In genomic region chr2:65128297-65129190, GRCh38 we compare ENCODE assay signal across 7 cellular contexts. TPM values are rescaled to one million over a fixed set of nuclear protein-coding genes. Genes with fewer than 3 reads are reported as not detected.
DNase-seq lines count a peak whose midpoint lies in the region; FAIRE-seq and TF ChIP-seq lines count a peak whose summit lies in the region.

No MANE protein-coding gene starts in this region.

- H3K27ac ChIP-seq in OCI-LY3 (ENCODE audit: low read length) (no peak overlapping the region), dorsolateral prefrontal cortex (peak overlapping the region in 50 of 59 donors; percentile 6 to 98 (median 93))

- H3K79me2 ChIP-seq in OCI-LY3 (ENCODE audit: low read length): peaks cover 63% of the 10 kb centered on the region

- FAIRE-seq in GM19239 (lab: Jason Lieb, UNC): peak; percentile 77

- H4K20me1 ChIP-seq in OCI-LY3 (ENCODE audit: insufficient read depth, low read length): peaks cover 57% of the 10 kb centered on the region

- peak overlapping the region; percentile 91 for H3K4me3 ChIP-seq in OCI-LY3 (ENCODE audit: low read length)
- peak overlapping the region; percentile 60 to 98 (median 86) for H3K4me3 ChIP-seq in dorsolateral prefrontal cortex

- no peak for TF ChIP-seq CTCF in OCI-LY3 (IDR thresholded peaks at IDR 0.05; ENCODE audit: low read depth, low read length)
- no peak for TF ChIP-seq CTCF in dorsolateral prefrontal cortex (IDR thresholded peaks at IDR 0.05 in 54 of 56, conservative IDR thresholded peaks at IDR 0.05 in 2 of 56; ENCODE audit: low read depth in 1 of 56, partially characterized antibody in 56 of 56)

- intact Hi-C loops in dorsolateral prefrontal cortex (cut with DNase I): no loop called here

- H3K27me3 ChIP-seq in OCI-LY3 (ENCODE audit: low read depth, low read length) (no peaks in the 10 kb centered on the region), dorsolateral prefrontal cortex (no peaks in the 10 kb centered on the region)

- H3K4me1 ChIP-seq in OCI-LY3 (ENCODE audit: low read length): peaks cover 27% of the 10 kb centered on the region

- no peaks in the 10 kb centered on the region for H3K9me3 ChIP-seq in OCI-LY3 (ENCODE audit: insufficient read depth, low read length)

- H3K36me3 ChIP-seq in OCI-LY3 (replicated peaks; ENCODE audit: low read depth, low read length): peaks cover 7% of the 10 kb centered on the region

- H3K4me2 ChIP-seq in OCI-LY3 (ENCODE audit: low read length): peak overlapping the region; percentile 94

- DNase-seq in GM19239 (ENCODE audit: insufficient read length, low spot score): no peak
- DNase-seq in dorsolateral prefrontal cortex: no peak
- DNase-seq in myocyte (ENCODE audit: low read depth): peak; percentile 10
- no peak for DNase-seq in NCI-H2227 (lab: John Stamatoyannopoulos, UW; ENCODE audit: unreplicated experiment)
- DNase-seq in HPDE6-E6E7 (ENCODE audit: extremely low spot score): no peak
- no peak for DNase-seq in stimulated activated CD8-positive, alpha-beta memory T cell treated with anti-CD3 and anti-CD28 coated beads, Interleukin-4, amount 100 ng/mL, for 48 hours

- peak overlapping the region; percentile 91 for H3K9ac ChIP-seq in OCI-LY3 (ENCODE audit: low read length)

- no peak overlapping the region for H2AFZ ChIP-seq in OCI-LY3 (ENCODE audit: low read depth, low read length)

RNA-seq across cellular contexts. Expression of gene RAB1A, which starts 1.4 kb away (rescaled TPM):
- total RNA-seq in dorsolateral prefrontal cortex (100 to 1,000 TPM in 112 of 120 experiments, 10 to 100 TPM in 8; 87.4 to 171 (median 127) TPM), myocyte (72.4 and 117 TPM in 2 replicates)
- 195 TPM for polyA plus RNA-seq in myocyte (2012)
